Comparison of ENCODE assay signal across 26 cellular contexts in the genomic region with DNA sequence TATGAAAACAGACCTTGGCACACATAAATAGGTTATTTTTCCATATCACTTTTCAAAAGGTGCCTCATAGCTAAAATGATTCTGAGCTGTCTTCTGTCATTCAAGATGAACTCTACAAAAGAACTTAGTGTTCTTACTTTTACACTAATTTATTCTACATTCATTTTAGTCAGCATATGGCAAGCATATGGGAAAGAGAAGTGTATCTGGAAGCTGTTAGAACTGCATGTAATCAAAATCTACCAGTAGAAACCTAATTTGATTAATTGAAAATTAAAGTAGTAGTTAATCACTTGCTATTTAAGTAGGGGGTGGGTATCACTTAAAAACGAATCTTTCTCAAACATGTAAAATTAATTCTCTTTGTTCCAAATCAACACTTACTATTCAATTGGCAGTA.
"Had no signal": no experiment of that assay in that cellular context is flagged by ENCODE, and none has a peak within 500 bp of the region (broad histone marks: within the 10 kb centered on the region; RNA-seq: fewer than 3 reads in every experiment).

No MANE protein-coding gene starts in this region.

- H3K4me3 Mint-ChIP-seq: activated CD4-positive, alpha-beta memory T cell treated with anti-CD3 and anti-CD28 coated beads for 36 hours; activated naive CD8-positive, alpha-beta T cell treated with anti-CD3 and anti-CD28 coated beads for 36 hours; endodermal cell; mesothelial cell of epicardium; nephron; stimulated activated naive B cell treated with anti-CD40 and anti-IgM and Interleukin-4, amounts not matched to agents 10 μg/mL and 1 μg/mL and 100 μg/mL, for 72 hours; T-helper 1 cell treated with Interleukin-12 subunit alpha and Interleukin-12 subunit beta and Interleukin-4 antibody, amounts not matched to agents 30 μg/mL and 1 μg/mL, for 36 hours; WTC11 had no signal

- H3K27ac ChIP-seq: coronary artery, epithelial cell of prostate, gastrocnemius medialis, left ventricle myocardium inferior, testis, vagina had no signal

- DNase-seq: activated CD4-positive, alpha-beta memory T cell treated with anti-CD3 and anti-CD28 coated beads for 36 hours; activated CD4-positive, alpha-beta T cell treated with anti-CD3 and anti-CD28 coated beads for 48 hours; activated effector memory CD4-positive, alpha-beta T cell treated with anti-CD3 and anti-CD28 coated beads, Interleukin-2, amount 50 U/mL, for 16 hours; activated naive CD8-positive, alpha-beta T cell treated with anti-CD3 and anti-CD28 coated beads for 36 hours; amniotic stem cell; cerebellar nuclear complex; endodermal cell; gastrocnemius medialis; head of caudate nucleus; hypothalamus; left ventricle myocardium inferior; sigmoid colon; stimulated activated CD4-positive, alpha-beta T cell treated with anti-CD3 and anti-CD28 coated beads, Interleukin-15, amount 100 ng/mL, for 24 hours; stimulated activated CD8-positive, alpha-beta memory T cell treated with anti-CD3 and anti-CD28 coated beads, Interleukin-4, amount 100 ng/mL, for 48 hours; stimulated activated naive B cell treated with anti-CD40 and anti-IgM and Interleukin-4, amounts not matched to agents 10 μg/mL and 1 μg/mL and 100 μg/mL, for 72 hours; T1000; testis; trophoblast cell had no signal

- H3K4me3 ChIP-seq: coronary artery, gastrocnemius medialis, left ventricle myocardium inferior, sigmoid colon, smooth muscle cell, testis, vagina had no signal

- ATAC-seq: gastrocnemius medialis; stimulated activated naive B cell treated with anti-CD40 and anti-IgM and Interleukin-4, amounts not matched to agents 10 μg/mL and 1 μg/mL and 100 μg/mL, for 72 hours; WTC11 had no signal

- H3K27ac Mint-ChIP-seq: activated CD4-positive, alpha-beta memory T cell treated with anti-CD3 and anti-CD28 coated beads for 36 hours; activated naive CD8-positive, alpha-beta T cell treated with anti-CD3 and anti-CD28 coated beads for 36 hours; endodermal cell; stimulated activated naive B cell treated with anti-CD40 and anti-IgM and Interleukin-4, amounts not matched to agents 10 μg/mL and 1 μg/mL and 100 μg/mL, for 72 hours; T-helper 1 cell treated with Interleukin-12 subunit alpha and Interleukin-12 subunit beta and Interleukin-4 antibody, amounts not matched to agents 30 μg/mL and 1 μg/mL, for 36 hours; WTC11 had no signal

- H3K27me3 Mint-ChIP-seq: activated CD4-positive, alpha-beta memory T cell treated with anti-CD3 and anti-CD28 coated beads for 36 hours; activated naive CD8-positive, alpha-beta T cell treated with anti-CD3 and anti-CD28 coated beads for 36 hours; stimulated activated naive B cell treated with anti-CD40 and anti-IgM and Interleukin-4, amounts not matched to agents 10 μg/mL and 1 μg/mL and 100 μg/mL, for 72 hours had no signal

- H3K4me1 ChIP-seq: testis had no signal

- H3K36me3 ChIP-seq: gastrocnemius medialis, left ventricle myocardium inferior, sigmoid colon, vagina had no signal

- H3K27me3 ChIP-seq: gastrocnemius medialis, sigmoid colon, testis, vagina had no signal

- H3K9me3 ChIP-seq: gastrocnemius medialis, left ventricle myocardium inferior, sigmoid colon, testis, vagina had no signal

- H3K9me3 Mint-ChIP-seq: activated CD4-positive, alpha-beta memory T cell treated with anti-CD3 and anti-CD28 coated beads for 36 hours; endodermal cell; T-helper 1 cell treated with Interleukin-12 subunit alpha and Interleukin-12 subunit beta and Interleukin-4 antibody, amounts not matched to agents 30 μg/mL and 1 μg/mL, for 36 hours had no signal

- H3K4me2 ChIP-seq: smooth muscle cell had no signal
